In the genomic region with DNA sequence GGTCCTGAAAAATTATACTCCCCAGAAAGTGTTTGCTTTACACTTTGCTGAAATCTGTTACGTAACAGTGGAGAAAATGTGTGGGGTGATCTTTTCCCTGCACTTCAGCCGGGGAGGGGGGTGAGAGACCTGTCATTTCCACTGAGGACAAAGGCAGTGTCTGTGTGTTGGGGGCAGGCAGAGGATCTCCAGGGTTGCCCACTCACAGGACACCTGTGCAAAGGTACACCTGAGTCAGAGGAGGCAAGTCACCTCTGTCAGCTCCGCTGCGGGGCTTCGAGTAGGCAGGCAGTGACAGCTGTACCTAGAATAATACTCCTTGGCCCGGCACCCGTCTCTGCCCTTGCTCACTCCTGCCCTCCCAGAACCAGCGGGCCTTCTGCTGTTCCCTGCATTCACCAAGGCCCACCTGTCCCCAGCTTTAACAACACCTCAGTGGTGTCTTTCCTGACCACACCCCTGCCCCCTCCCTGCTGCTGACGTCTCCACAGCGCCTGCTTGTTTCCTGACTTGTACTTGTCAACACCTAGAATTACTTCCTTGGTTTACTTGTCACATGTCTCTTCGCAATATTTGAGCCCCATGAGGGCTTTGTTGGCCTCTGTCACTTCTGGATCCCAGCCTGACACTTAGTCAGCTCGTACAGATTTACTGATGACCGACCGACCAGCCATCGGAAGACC, we compare ENCODE assay signal across 11 cellular contexts.
A peak's percentile ranks its signal among the peaks of the same experiment; 100 is the strongest.
DNase-seq lines count a peak whose midpoint lies in the region; ATAC-seq and TF ChIP-seq lines count a peak whose summit lies in the region.
"Had no signal": no experiment of that assay in that cellular context is flagged by ENCODE, and none has a peak within 500 bp of the region (broad histone marks: within the 10 kb centered on the region; RNA-seq: fewer than 3 reads in every experiment).

No MANE protein-coding gene starts in this region.

- H3K27me3 ChIP-seq in IMR-90 (ENCODE audit: control insufficient read depth, insufficient read depth, low read length) (no peaks in the 10 kb centered on the region), right atrium auricular region (no peaks in the 10 kb centered on the region), subcutaneous abdominal adipose tissue (ENCODE audit: control insufficient read depth in 5 of 5, insufficient read depth in 4 of 5, low read length in 5 of 5) (no peaks in the 10 kb centered on the region), MM.1S (replicated peaks; ENCODE audit: insufficient read depth, low read length) (no peaks in the 10 kb centered on the region)
- H3K27me3 ChIP-seq: neural progenitor cell had no signal

- TF ChIP-seq POLR2A in IMR-90 (IDR thresholded peaks at IDR 0.05; ENCODE audit: low read depth, low read length), result no peak

- H4K8ac ChIP-seq in IMR-90 (ENCODE audit: low read depth in 2 of 2, low read length in 2 of 2), result no peak overlapping the region

- H4K20me1 ChIP-seq in IMR-90 (ENCODE audit: insufficient read depth, low read length) (peaks cover 90% of the 10 kb centered on the region), MM.1S (ENCODE audit: insufficient read depth, low read length) (no peaks in the 10 kb centered on the region)

- H2BK15ac ChIP-seq in IMR-90 (ENCODE audit: low read depth, low read length), result no peak overlapping the region

- POLR2A ChIA-PET in IMR-90 (lab: Charles Lee; ENCODE audit: unreplicated experiment) (no interaction called here), RWPE1 (lab: Yijun Ruan, JAX; ENCODE audit: low non-redundant PET) (no interaction called here)

- 87% methylated on average over 7 of the region's 15 CpGs; no CpG with 5 or more reads in 1 of the 2 experiments for WGBS in IMR-90 (ENCODE audit: extremely low coverage in 2 of 2, insufficient read length in 1 of 2), 2 experiments

- no TSS peak for BruUV-seq in IMR-90 (replicated peaks; lab: Mats Ljungman, UMichigan)

- H2AK5ac ChIP-seq in IMR-90 (ENCODE audit: low read depth, low read length), result no peak overlapping the region

- H3K9me2 ChIP-seq in MM.1S (replicated peaks; ENCODE audit: insufficient read depth, low read length), result no peaks in the 10 kb centered on the region

- no peak overlapping the region for H2BK20ac ChIP-seq in IMR-90 (ENCODE audit: low read depth, low read length)

- H3K79me1 ChIP-seq in IMR-90 (ENCODE audit: low read depth in 1 of 2, low read length in 2 of 2), result peaks cover 40 to 98% of the 10 kb centered on the region in 2 experiments

- H3K56ac ChIP-seq in IMR-90 (ENCODE audit: extremely low read depth, insufficient read depth, low read length), result no peak overlapping the region

- no peak for TF ChIP-seq CTCF in IMR-90 (conservative IDR thresholded peaks at IDR 0.05; ENCODE audit: low read depth, low read length)
- TF ChIP-seq CTCF in RWPE1 (conservative IDR thresholded peaks at IDR 0.05; ENCODE audit: low read depth), result no peak
- TF ChIP-seq CTCF in right atrium auricular region (IDR thresholded peaks at IDR 0.05), result no peak
- no peak for TF ChIP-seq CTCF in MM.1S (IDR thresholded peaks at IDR 0.05; ENCODE audit: low read length)

- peaks cover 46% of the 10 kb centered on the region for H3K36me3 ChIP-seq in IMR-90 (ENCODE audit: control insufficient read depth, insufficient read depth, low read length)
- peaks cover 4% of the 10 kb centered on the region for H3K36me3 ChIP-seq in right atrium auricular region
- peaks cover 0 to 14% (median 5%) of the 10 kb centered on the region in 5 donors for H3K36me3 ChIP-seq in subcutaneous abdominal adipose tissue (ENCODE audit: control insufficient read depth in 5 of 5, insufficient read depth in 5 of 5, low read length in 5 of 5)
- no peaks in the 10 kb centered on the region for H3K36me3 ChIP-seq in MM.1S (replicated peaks; ENCODE audit: insufficient read depth, low read length)
- H3K36me3 ChIP-seq: neural progenitor cell had no signal

- no peak overlapping the region for H3K4me2 ChIP-seq in IMR-90 (ENCODE audit: low read depth, low read length)
- H3K4me2 ChIP-seq in MM.1S (ENCODE audit: low read depth, low read length), result no peak overlapping the region
- H3K4me2 ChIP-seq: neural progenitor cell had no signal

- H3K4ac ChIP-seq in IMR-90 (ENCODE audit: low read depth, low read length), result no peak overlapping the region

- peaks cover 41% of the 10 kb centered on the region for H3K9me1 ChIP-seq in IMR-90 (ENCODE audit: insufficient read depth, low read length)

- no peak overlapping the region for H2AFZ ChIP-seq in IMR-90 (replicated peaks; ENCODE audit: low read length, poor library complexity)
- H2AFZ ChIP-seq in MM.1S (ENCODE audit: low read length), result no peak overlapping the region
- H2AFZ ChIP-seq: neural progenitor cell had no signal

- H3K18ac ChIP-seq in IMR-90 (ENCODE audit: low read depth, low read length), result no peak overlapping the region

- H3K9ac ChIP-seq in IMR-90 (ENCODE audit: low read depth, low read length) (no peak overlapping the region), subcutaneous abdominal adipose tissue (ENCODE audit: low read length in 5 of 5) (peak overlapping the region in 2 of 5 donors; percentile 20 to 63), MM.1S (ENCODE audit: low read length) (no peak overlapping the region)
- H3K9ac ChIP-seq: neural progenitor cell had no signal

- no peak overlapping the region for H4K5ac ChIP-seq in IMR-90 (ENCODE audit: low read depth, low read length)

- in situ Hi-C loops in IMR-90 (cut with MboI; ENCODE audit: low sequenced_read_pairs), result no loop called here

- H2BK120ac ChIP-seq in IMR-90 (ENCODE audit: low read depth, low read length), result no peak overlapping the region

- H3F3A ChIP-seq in MM.1S (ENCODE audit: insufficient read depth, low read length), result no peaks in the 10 kb centered on the region

- peaks cover 25% of the 10 kb centered on the region for H3K79me2 ChIP-seq in MM.1S (ENCODE audit: low read length)

- no peak overlapping the region for H3K14ac ChIP-seq in IMR-90 (replicated peaks; ENCODE audit: low read depth, low read length)

- H2BK5ac ChIP-seq in IMR-90 (ENCODE audit: low read depth, low read length, poor library complexity, severe bottlenecking), result no peak overlapping the region

- DNase-seq in IMR-90 (no peak), RWPE1 (ENCODE audit: low spot score) (no peak), right atrium auricular region (ENCODE audit: low spot score) (peak; percentile 86), MM.1S (no peak), DMS 273 (lab: John Stamatoyannopoulos, UW; ENCODE audit: unreplicated experiment) (no peak)
- DNase-seq: activated T-cell treated with anti-CD3 and anti-CD28 coated beads, Interleukin-2, amount 50 U/mL, for 24 hours; NCI-H226; stimulated activated CD4-positive, alpha-beta T cell treated with anti-CD3 and anti-CD28 coated beads, Interleukin-15, amount 100 ng/mL, for 24 hours had no signal

- H3K27ac ChIP-seq in IMR-90 (ENCODE audit: insufficient read depth, low read length) (no peak overlapping the region), RWPE1 (peak overlapping the region; percentile 80), right atrium auricular region (peak overlapping the region; percentile 0 to 49), subcutaneous abdominal adipose tissue (ENCODE audit: low read depth, low read length) (peak overlapping the region; percentile 87), MM.1S (ENCODE audit: low read length) (no peak overlapping the region)
- H3K27ac ChIP-seq: neural progenitor cell had no signal

- TF ChIP-seq RAD21 in IMR-90 (IDR thresholded peaks at IDR 0.05; ENCODE audit: low read length), result no peak

- peaks cover 4% of the 10 kb centered on the region for H3K9me3 ChIP-seq in IMR-90 (ENCODE audit: control insufficient read depth, insufficient read depth, low read length)
- no peaks in the 10 kb centered on the region for H3K9me3 ChIP-seq in right atrium auricular region
- peaks cover 0 to 9% (median 7%) of the 10 kb centered on the region in 5 donors for H3K9me3 ChIP-seq in subcutaneous abdominal adipose tissue (ENCODE audit: control insufficient read depth in 5 of 5, low read length in 5 of 5)
- no peaks in the 10 kb centered on the region for H3K9me3 ChIP-seq in MM.1S (replicated peaks; ENCODE audit: insufficient read depth, low read length)

- no peak overlapping the region for H3K4me3 ChIP-seq in IMR-90 (ENCODE audit: insufficient read depth, low read depth, low read length)
- no peak overlapping the region for H3K4me3 ChIP-seq in right atrium auricular region
- H3K4me3 ChIP-seq in subcutaneous abdominal adipose tissue (ENCODE audit: low read depth in 1 of 5, low read length in 5 of 5), result peak overlapping the region in 2 of 5 donors; percentile 8 to 37
- no peak overlapping the region for H3K4me3 ChIP-seq in MM.1S (ENCODE audit: low read length)
- H3K4me3 ChIP-seq: neural progenitor cell had no signal

- intact Hi-C loops in IMR-90 (cut with micrococcal nuclease), result no loop called here

- no peak overlapping the region for H4K91ac ChIP-seq in IMR-90 (ENCODE audit: insufficient read depth, low read depth, low read length)

- H3K4me1 ChIP-seq in IMR-90 (ENCODE audit: control insufficient read depth, insufficient read depth, low read length), result peaks cover 24% of the 10 kb centered on the region
- H3K4me1 ChIP-seq in right atrium auricular region, result peaks cover 0 to 61% of the 10 kb centered on the region in 2 donors
- peaks cover 30 to 70% (median 60%) of the 10 kb centered on the region in 5 donors for H3K4me1 ChIP-seq in subcutaneous abdominal adipose tissue (ENCODE audit: control insufficient read depth in 5 of 5, insufficient read depth in 5 of 5, low read length in 5 of 5)
- no peaks in the 10 kb centered on the region for H3K4me1 ChIP-seq in MM.1S (ENCODE audit: low read length)

- H3K23ac ChIP-seq in IMR-90 (ENCODE audit: low read depth, low read length), result no peak overlapping the region

- H2AK9ac ChIP-seq in IMR-90 (replicated peaks; ENCODE audit: low read depth, low read length, poor library complexity), result peak overlapping the region; percentile 15

- dilution Hi-C loops in IMR-90 (cut with HindIII; ENCODE audit: low sequenced_read_pairs, unreplicated experiment), result no loop called here

- CTCF ChIA-PET in IMR-90 (lab: Yijun Ruan, JAX), result interaction anchor here (0.5 kb wide), 1 partner anchor 33 kb away, joined by 3 read pairs; no protein-coding TSS in a partner anchor
- CTCF ChIA-PET in RWPE1 (lab: Yijun Ruan, JAX), result interaction anchor here (0.6 to 0.7 kb wide), 2 partner anchors 47 to 155 kb away, joined by 3 to 4 read pairs; no protein-coding TSS in a partner anchor

- ATAC-seq in IMR-90 (ENCODE audit: low read depth) (no peak; the same call in 1 of the 2 replicates), GM19035 (IDR thresholded peaks at IDR 0.05; ENCODE audit: unreplicated experiment) (no peak)

TF ChIP-seq in IMR-90, 13 proteins besides CTCF, POLR2A, EP300 and RAD21:
- TF ChIP-seq CEBPB (IDR thresholded peaks at IDR 0.05; ENCODE audit: low read depth, low read length) (0 out of 2 replicates have a peak, but pooled peaks have one; percentile 34), CHD1 (IDR thresholded peaks at IDR 0.05; ENCODE audit: low read depth, low read length) (no peak)

Comparison
In these comparisons a context has a peak if more than half of its experiments do, and no peak if none do; other contexts are left out.
1. H3K27ac ChIP-seq: peak in RWPE1 (single experiment), right atrium auricular region (2 of 2) and subcutaneous abdominal adipose tissue (single experiment); none in IMR-90 (single experiment) and MM.1S (single experiment).